18 cellular contexts compared by ENCODE assay signal in genomic region chr10:48501226-48501625, GRCh38.
"Had no signal": no experiment of that assay in that cellular context is flagged by ENCODE, and none has a peak within 500 bp of the region (broad histone marks: within the 10 kb centered on the region; RNA-seq: fewer than 3 reads in every experiment).

No MANE protein-coding gene starts in this region.

- H3K27me3 ChIP-seq: adrenal gland, ascending aorta, brain microvascular endothelial cell, esophagus squamous epithelium, gastrocnemius medialis, heart right ventricle, neural progenitor cell, suprapubic skin, tibial nerve had no signal

- H3K9me3 ChIP-seq: adrenal gland, ascending aorta, esophagus squamous epithelium, gastrocnemius medialis, heart right ventricle, lower lobe of right lung, prostate gland, suprapubic skin, tibial nerve had no signal

- H3K36me3 ChIP-seq: adrenal gland, ascending aorta, brain microvascular endothelial cell, esophagus squamous epithelium, gastrocnemius medialis, heart right ventricle, lower lobe of right lung, neural progenitor cell, prostate gland, suprapubic skin, tibial nerve had no signal

- DNase-seq: brain microvascular endothelial cell; central memory CD4-positive, alpha-beta T cell; esophagus squamous epithelium; gastrocnemius medialis; heart right ventricle; lower lobe of right lung; naive thymus-derived CD4-positive, alpha-beta T cell; stimulated activated CD4-positive, alpha-beta T cell treated with anti-CD3 and anti-CD28 coated beads, Interleukin-12 subunit alpha, Interleukin-12 subunit beta, amount 100 ng/mL, for 4 hours; stimulated activated CD4-positive, alpha-beta T cell treated with anti-CD3 and anti-CD28 coated beads, Interleukin-4, amount 100 ng/mL, for 4 hours; stimulated activated naive CD8-positive, alpha-beta T cell treated with anti-CD3 and anti-CD28 coated beads, Interleukin-15, amount 100 ng/mL, for 72 hours; T-helper 9 cell had no signal

- H3K27ac ChIP-seq: adrenal gland, ascending aorta, brain microvascular endothelial cell, esophagus squamous epithelium, gastrocnemius medialis, heart right ventricle, lower lobe of right lung, neural progenitor cell, prostate gland, suprapubic skin, tibial nerve had no signal

- H3K4me1 ChIP-seq: adrenal gland, gastrocnemius medialis, prostate gland had no signal

- H3K4me3 ChIP-seq: adrenal gland, ascending aorta, esophagus squamous epithelium, gastrocnemius medialis, heart right ventricle, lower lobe of right lung, neural progenitor cell, prostate gland, suprapubic skin, tibial nerve had no signal

- ATAC-seq: gastrocnemius medialis; heart right ventricle; lower lobe of right lung; naive thymus-derived CD4-positive, alpha-beta T cell; stimulated activated naive CD8-positive, alpha-beta T cell treated with anti-CD3 and anti-CD28 coated beads, Interleukin-15, amount 100 ng/mL, for 72 hours; WTC11 had no signal
